15 cellular contexts compared by ENCODE assay signal in genomic region chr11:35781342-35782171, GRCh38.
DNase-seq lines count a peak whose midpoint lies in the region; ATAC-seq, FAIRE-seq and TF ChIP-seq lines count a peak whose summit lies in the region.
"Had no signal": no experiment of that assay in that cellular context is flagged by ENCODE, and none has a peak within 500 bp of the region (broad histone marks: within the 10 kb centered on the region; RNA-seq: fewer than 3 reads in every experiment).

No MANE protein-coding gene starts in this region.

- H3K27me3 ChIP-seq in foreskin keratinocyte (no peaks in the 10 kb centered on the region), pancreas (no peaks in the 10 kb centered on the region)
- H3K27me3 ChIP-seq: thyroid gland had no signal

- ATAC-seq in foreskin keratinocyte (peak; percentile 67), pancreas (peak; percentile 64 to 77 (median 70)), GM21367 (IDR thresholded peaks at IDR 0.05; ENCODE audit: unreplicated experiment) (no peak)
- ATAC-seq: left colon had no signal

- H3K36me3 ChIP-seq in pancreas: no peaks in the 10 kb centered on the region
- H3K36me3 ChIP-seq: thyroid gland had no signal

- DNase-seq in HCEC 1CT (peak; percentile 82), amniotic epithelial cell (ENCODE audit: low read depth) (peak; percentile 57), foreskin keratinocyte (peak; percentile 32 to 51), pancreas (no peak), NK-92 (lab: John Stamatoyannopoulos, UW; ENCODE audit: unreplicated experiment) (no peak), NCI-H524 treated with DMSO at 0.1 percent for 48 hours (lab: John Stamatoyannopoulos, UW) (no peak)
- DNase-seq: activated CD4-positive, alpha-beta T cell treated with anti-CD3 and anti-CD28 coated beads, Interleukin-2, amount 50 U/mL, for 48 hours; activated effector memory CD4-positive, alpha-beta T cell treated with anti-CD3 and anti-CD28 coated beads, Interleukin-2, amount 50 U/mL, for 16 hours; left colon; MV-4-11; PC-9; thyroid gland had no signal

- WGBS in pancreas, 2 donors: 25 to 27% methylated on average over 7 of the region's 7 CpGs

- no peak overlapping the region for H3K4me3 ChIP-seq in pancreas
- H3K4me3 ChIP-seq: PC-9, thyroid gland had no signal

- H3K4me1 ChIP-seq in foreskin keratinocyte: peaks cover 23% of the 10 kb centered on the region
- H3K4me1 ChIP-seq in pancreas: peaks cover 12 to 35% (median 34%) of the 10 kb centered on the region in 3 donors
- H3K4me1 ChIP-seq: thyroid gland had no signal

- H3K27ac ChIP-seq in foreskin keratinocyte (no peak overlapping the region), pancreas (peak overlapping the region in 2 of 4 donors; percentile 2 to 28)
- H3K27ac ChIP-seq: PC-9, thyroid gland had no signal

- no peaks in the 10 kb centered on the region for H3K9me3 ChIP-seq in pancreas
- H3K9me3 ChIP-seq: thyroid gland had no signal

- TF ChIP-seq CTCF in foreskin keratinocyte (conservative IDR thresholded peaks at IDR 0.05): no peak
- no peak for TF ChIP-seq CTCF in pancreas (IDR thresholded peaks at IDR 0.05)

- intact Hi-C loops in pancreas (cut with DNase I): no loop called here

- no peak for FAIRE-seq in pancreas (lab: Jason Lieb, UNC)
- FAIRE-seq: colon, frontal cortex had no signal

Comparison
In these comparisons a context has a peak if more than half of its experiments do, and no peak if none do; other contexts are left out.
1. DNase-seq: peak in HCEC 1CT (single experiment), amniotic epithelial cell (single experiment) and foreskin keratinocyte (2 of 2); none in pancreas (0 of 6), NK-92 (single experiment) and NCI-H524 treated with DMSO at 0.1 percent for 48 hours (single experiment).